In the genomic region with DNA sequence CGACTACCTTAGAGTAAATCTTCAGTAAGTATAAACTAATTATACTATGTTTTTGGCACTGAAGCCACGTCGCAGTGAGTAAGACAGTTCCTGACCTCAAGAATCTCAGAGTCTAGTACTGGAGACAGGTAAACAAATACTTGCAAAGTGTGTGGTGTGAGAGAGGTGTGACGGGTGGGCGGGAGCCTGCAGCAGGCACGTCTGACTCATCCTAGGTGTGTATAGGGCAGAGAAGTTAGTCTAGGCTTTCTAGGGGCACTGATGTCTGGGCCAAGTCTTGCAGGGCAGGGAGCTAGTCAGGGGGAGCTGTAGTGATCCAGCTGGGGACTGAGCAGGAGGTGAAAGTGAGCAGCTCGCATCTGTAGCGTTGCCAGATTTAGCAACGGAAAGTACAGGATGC, we compare ENCODE assay signal across 9 cellular contexts. TPM values are rescaled to one million over a fixed set of nuclear protein-coding genes. Genes with fewer than 3 reads are reported as not detected.
DNase-seq lines count a peak whose midpoint lies in the region; ATAC-seq and TF ChIP-seq lines count a peak whose summit lies in the region.
"Had no signal": no experiment of that assay in that cellular context is flagged by ENCODE, and none has a peak within 500 bp of the region (broad histone marks: within the 10 kb centered on the region; RNA-seq: fewer than 3 reads in every experiment).

No MANE protein-coding gene starts in this region.

- H3K79me2 ChIP-seq in osteoblast (ENCODE audit: insufficient read depth, low read length) = no peaks in the 10 kb centered on the region
- no peaks in the 10 kb centered on the region for H3K79me2 ChIP-seq in neural progenitor cell (ENCODE audit: low read depth)

- no peak overlapping the region for H3K4me2 ChIP-seq in osteoblast (ENCODE audit: insufficient read depth, low read length)
- no peak overlapping the region for H3K4me2 ChIP-seq in neural progenitor cell

- no peaks in the 10 kb centered on the region for H3K36me3 ChIP-seq in RWPE2 (ENCODE audit: low read depth)
- H3K36me3 ChIP-seq in osteoblast (ENCODE audit: insufficient read depth, low read length) = no peaks in the 10 kb centered on the region
- H3K36me3 ChIP-seq in neural progenitor cell = no peaks in the 10 kb centered on the region

- H3K27ac Mint-ChIP-seq in T-helper 17 cell (no peak overlapping the region), neural progenitor cell (no peak overlapping the region)

- peaks cover 12% of the 10 kb centered on the region for H3K36me3 Mint-ChIP-seq in T-helper 17 cell (ENCODE audit: low read depth)
- H3K36me3 Mint-ChIP-seq in neural progenitor cell = peaks cover 2% of the 10 kb centered on the region

- H3K27ac ChIP-seq in RWPE2 (ENCODE audit: poor library complexity, severe bottlenecking) (no peak overlapping the region), osteoblast (ENCODE audit: low read depth, low read length) (no peak overlapping the region), neural progenitor cell (no peak overlapping the region)

- no peak for TF ChIP-seq CTCF in RWPE2 (IDR thresholded peaks at IDR 0.05; ENCODE audit: poor library complexity, severe bottlenecking)
- no peak for TF ChIP-seq CTCF in osteoblast (IDR thresholded peaks at IDR 0.05; ENCODE audit: extremely low read depth, low read depth, low read length)
- TF ChIP-seq CTCF in neural progenitor cell (IDR thresholded peaks at IDR 0.05) = no peak

- H3K9ac ChIP-seq in neural progenitor cell = no peak overlapping the region

- peaks cover 16% of the 10 kb centered on the region for H3K27me3 ChIP-seq in RWPE2 (ENCODE audit: insufficient read depth, poor library complexity, severe bottlenecking)
- H3K27me3 ChIP-seq in osteoblast (ENCODE audit: insufficient read depth, low read length) = peaks cover 31% of the 10 kb centered on the region
- peaks cover 63% of the 10 kb centered on the region for H3K27me3 ChIP-seq in neural progenitor cell

- ATAC-seq in GM18868 (IDR thresholded peaks at IDR 0.05; ENCODE audit: unreplicated experiment) (peak; percentile 66), HG02610 (IDR thresholded peaks at IDR 0.05; ENCODE audit: unreplicated experiment) (peak; percentile 57), RWPE2 (ENCODE audit: low read depth) (peak; percentile 94), T-helper 17 cell (no peak)

- H3K4me1 Mint-ChIP-seq in T-helper 17 cell (peaks cover 8% of the 10 kb centered on the region), neural progenitor cell (peaks cover 2% of the 10 kb centered on the region)

- peaks cover 3% of the 10 kb centered on the region for H3F3A ChIP-seq in neural progenitor cell (ENCODE audit: low read depth)

- H3K9me3 Mint-ChIP-seq in neural progenitor cell = peaks cover 7% of the 10 kb centered on the region

- H3K4me1 ChIP-seq in RWPE2 (ENCODE audit: insufficient read depth, poor library complexity, severe bottlenecking) = peaks cover 15% of the 10 kb centered on the region
- H3K4me1 ChIP-seq in osteoblast (ENCODE audit: insufficient read depth, low read length) = peaks cover 3% of the 10 kb centered on the region
- H3K4me1 ChIP-seq in neural progenitor cell = peaks cover 3% of the 10 kb centered on the region

- peak; percentile 83 for DNase-seq in RWPE2 (ENCODE audit: low spot score)
- DNase-seq in stimulated activated CD4-positive, alpha-beta T cell treated with anti-CD3 and anti-CD28 coated beads, Interleukin-12 subunit alpha, Interleukin-12 subunit beta, amount 100 ng/mL, for 4 hours = peak; percentile 7
- no peak for DNase-seq in T-helper 17 cell
- DNase-seq in osteoblast (ENCODE audit: insufficient read length, low spot score, missing footprints) = no peak
- DNase-seq in neural progenitor cell (ENCODE audit: low spot score) = no peak
- DNase-seq in GF-D8 (lab: John Stamatoyannopoulos, UW) = no peak
- DNase-seq: effector CD4-positive, alpha-beta T cell had no signal

- H3K9me3 ChIP-seq in RWPE2 (ENCODE audit: severe bottlenecking) (no peaks in the 10 kb centered on the region), T-helper 17 cell (ENCODE audit: control insufficient read depth, low read length, poor library complexity, severe bottlenecking) (no peaks in the 10 kb centered on the region), osteoblast (ENCODE audit: low read depth, low read length) (no peaks in the 10 kb centered on the region), neural progenitor cell (ENCODE audit: low read depth) (no peaks in the 10 kb centered on the region)

- no peak overlapping the region for H3K4me3 ChIP-seq in RWPE2 (ENCODE audit: severe bottlenecking)
- H3K4me3 ChIP-seq in osteoblast (ENCODE audit: insufficient read depth, low read length) = no peak overlapping the region
- no peak overlapping the region for H3K4me3 ChIP-seq in neural progenitor cell

- H2AFZ ChIP-seq in osteoblast (ENCODE audit: low read length) (no peak overlapping the region), neural progenitor cell (replicated peaks) (no peak overlapping the region)

- H3K4me3 Mint-ChIP-seq in T-helper 17 cell (no peak overlapping the region), neural progenitor cell (no peak overlapping the region)

- H4K20me1 ChIP-seq in osteoblast (ENCODE audit: insufficient read depth, low read length) (no peaks in the 10 kb centered on the region), neural progenitor cell (ENCODE audit: low read depth) (no peaks in the 10 kb centered on the region)

- H3K27me3 Mint-ChIP-seq in T-helper 17 cell = peaks cover 61% of the 10 kb centered on the region
- peaks cover 31% of the 10 kb centered on the region for H3K27me3 Mint-ChIP-seq in neural progenitor cell (ENCODE audit: insufficient read depth, low read depth)

RNA-seq across cellular contexts. Expression of a gene that starts 35.9 kb away (rescaled TPM):
- not detected for total RNA-seq in T-helper 17 cell
- total RNA-seq in osteoblast = 0.36 TPM in 1 of 2 replicates, not detected in the other
- total RNA-seq in neural progenitor cell (ENCODE audit: low replicate concordance) = 0.09 TPM in 1 of 2 replicates, not detected in the other

Comparison
In these comparisons a context has a peak if more than half of its experiments do, and no peak if none do; other contexts are left out.
1. DNase-seq: peak in RWPE2 (single experiment) and stimulated activated CD4-positive, alpha-beta T cell treated with anti-CD3 and anti-CD28 coated beads, Interleukin-12 subunit alpha, Interleukin-12 subunit beta, amount 100 ng/mL, for 4 hours (single experiment); none in T-helper 17 cell (0 of 3), osteoblast (single experiment), neural progenitor cell (single experiment) and GF-D8 (single experiment).